Comparison of ENCODE assay signal across 8 cellular contexts in genomic region chr15:78750566-78750965, GRCh38.
DNase-seq lines count a peak whose midpoint lies in the region; ATAC-seq, FAIRE-seq and TF ChIP-seq lines count a peak whose summit lies in the region.

No MANE protein-coding gene starts in this region.

- no peak overlapping the region for H3K27ac Mint-ChIP-seq in activated T-cell treated with anti-CD3 and anti-CD28 coated beads, Interleukin-2, amount 50 U/mL, for 24 hours
- H3K27ac Mint-ChIP-seq in activated CD8-positive, alpha-beta T cell treated with anti-CD3 and anti-CD28 coated beads for 36 hours = no peak overlapping the region
- H3K27ac Mint-ChIP-seq in endodermal cell = no peak overlapping the region

- no peak for TF ChIP-seq CTCF in bronchial epithelial cell (IDR thresholded peaks at IDR 0.05; ENCODE audit: insufficient read depth, low read length, severe bottlenecking)
- no peak for TF ChIP-seq CTCF in lung (IDR thresholded peaks at IDR 0.05; ENCODE audit: control extremely low read depth, extremely low read depth)
- no peak for TF ChIP-seq CTCF in upper lobe of left lung (IDR thresholded peaks at IDR 0.05)
- TF ChIP-seq CTCF in activated CD8-positive, alpha-beta T cell treated with anti-CD3 and anti-CD28 coated beads for 36 hours (IDR thresholded peaks at IDR 0.05) = no peak
- TF ChIP-seq CTCF in GM10248 (IDR thresholded peaks at IDR 0.05; ENCODE audit: control extremely low read depth, extremely low read depth, low read depth, missing control alignments) = no peak
- no peak for TF ChIP-seq CTCF in endodermal cell (conservative IDR thresholded peaks at IDR 0.05)

- H3K9ac ChIP-seq in endodermal cell (ENCODE audit: extremely low read depth, low read length, poor library complexity, severe bottlenecking) = no peak overlapping the region

- peaks cover 7% of the 10 kb centered on the region for H3K4me1 Mint-ChIP-seq in activated T-cell treated with anti-CD3 and anti-CD28 coated beads, Interleukin-2, amount 50 U/mL, for 24 hours (ENCODE audit: low read depth)
- peaks cover 4% of the 10 kb centered on the region for H3K4me1 Mint-ChIP-seq in activated CD8-positive, alpha-beta T cell treated with anti-CD3 and anti-CD28 coated beads for 36 hours (ENCODE audit: low read depth)
- H3K4me1 Mint-ChIP-seq in endodermal cell = peaks cover 5% of the 10 kb centered on the region

- H3K4me3 Mint-ChIP-seq in activated T-cell treated with anti-CD3 and anti-CD28 coated beads, Interleukin-2, amount 50 U/mL, for 24 hours = peak overlapping the region; percentile 23
- no peak overlapping the region for H3K4me3 Mint-ChIP-seq in activated CD8-positive, alpha-beta T cell treated with anti-CD3 and anti-CD28 coated beads for 36 hours
- H3K4me3 Mint-ChIP-seq in endodermal cell = no peak overlapping the region

- WGBS in lung, 2 donors = 28 to 49% methylated on average over 7 of the region's 7 CpGs
- WGBS in upper lobe of left lung, 2 donors = 17 to 41% methylated on average over 3 to 7 of the region's 7 CpGs
- WGBS in endodermal cell (ENCODE audit: insufficient coverage in 1 of 2, insufficient read length in 1 of 2), 2 experiments = 82 to 85% methylated on average over 3 to 7 of the region's 7 CpGs

- no peak for DNase-seq in activated T-cell treated with anti-CD3 and anti-CD28 coated beads, Interleukin-2, amount 50 U/mL, for 24 hours
- DNase-seq in activated T-cell treated with anti-CD3 and anti-CD28 coated beads for 4 hours (no peak), bronchial epithelial cell (ENCODE audit: low read depth) (peak; percentile 29), lung (ENCODE audit: low spot score) (no peak), upper lobe of left lung (no peak), GM10248 (ENCODE audit: extremely low spot score) (no peak), endodermal cell (no peak)
- DNase-seq in activated CD8-positive, alpha-beta T cell treated with anti-CD3 and anti-CD28 coated beads for 36 hours = no peak

- H3K27ac ChIP-seq in lung (ENCODE audit: low read depth in 1 of 2, low read length in 1 of 2) (peak overlapping the region in 1 of 2 donors; percentile 87), upper lobe of left lung (peak overlapping the region in 1 of 4 donors; percentile 68), endodermal cell (ENCODE audit: low read depth, low read length) (no peak overlapping the region)

- no peaks in the 10 kb centered on the region for H3K9me3 ChIP-seq in lung (ENCODE audit: control insufficient read depth in 2 of 2, insufficient read depth in 1 of 2, low read length in 1 of 2)
- no peaks in the 10 kb centered on the region for H3K9me3 ChIP-seq in upper lobe of left lung
- H3K9me3 ChIP-seq in endodermal cell (ENCODE audit: control insufficient read depth, low read length) = no peaks in the 10 kb centered on the region

- H3K9me3 Mint-ChIP-seq in activated T-cell treated with anti-CD3 and anti-CD28 coated beads, Interleukin-2, amount 50 U/mL, for 24 hours = no peaks in the 10 kb centered on the region
- no peaks in the 10 kb centered on the region for H3K9me3 Mint-ChIP-seq in activated CD8-positive, alpha-beta T cell treated with anti-CD3 and anti-CD28 coated beads for 36 hours
- H3K9me3 Mint-ChIP-seq in endodermal cell = no peaks in the 10 kb centered on the region

- no peak for FAIRE-seq in bronchial epithelial cell (lab: Jason Lieb, UNC)

- no peaks in the 10 kb centered on the region for H3K27me3 ChIP-seq in bronchial epithelial cell (ENCODE audit: control insufficient read depth, insufficient read depth, low read length)
- no peaks in the 10 kb centered on the region for H3K27me3 ChIP-seq in lung (ENCODE audit: control insufficient read depth, insufficient read depth)
- no peaks in the 10 kb centered on the region for H3K27me3 ChIP-seq in upper lobe of left lung
- H3K27me3 ChIP-seq in endodermal cell (ENCODE audit: control insufficient read depth, insufficient read depth, low read length, poor library complexity, severe bottlenecking) = peaks cover 9% of the 10 kb centered on the region

- CTCF ChIA-PET in activated CD8-positive, alpha-beta T cell treated with anti-CD3 and anti-CD28 coated beads for 36 hours (lab: Charles Lee) = interaction anchor here (0.7 to 2.5 kb wide), 4 partner anchors 11 to 131 kb away, joined by 3 to 10 read pairs (median 4); no protein-coding TSS in a partner anchor
- CTCF ChIA-PET in GM10248 (lab: Yijun Ruan, JAX) = interaction anchor here (1.1 to 3.8 kb wide), 7 partner anchors 11 to 313 kb away, joined by 3 to 29 read pairs (median 3); no protein-coding TSS in a partner anchor

- no peaks in the 10 kb centered on the region for H3K36me3 ChIP-seq in bronchial epithelial cell (ENCODE audit: control insufficient read depth, insufficient read depth, low read length)
- no peaks in the 10 kb centered on the region for H3K36me3 ChIP-seq in lung (ENCODE audit: control insufficient read depth in 2 of 2, insufficient read depth in 2 of 2, low read length in 2 of 2)
- no peaks in the 10 kb centered on the region for H3K36me3 ChIP-seq in upper lobe of left lung
- no peaks in the 10 kb centered on the region for H3K36me3 ChIP-seq in endodermal cell (ENCODE audit: control insufficient read depth, insufficient read depth, low read length)

- TF ChIP-seq POLR2A in upper lobe of left lung (IDR thresholded peaks at IDR 0.05) = no peak

- H3K4me3 ChIP-seq in bronchial epithelial cell (ENCODE audit: low read depth, low read length) (no peak overlapping the region), lung (no peak overlapping the region), upper lobe of left lung (peak overlapping the region in 3 of 4 donors; percentile 6 to 24 (median 7)), endodermal cell (ENCODE audit: low read length) (no peak overlapping the region)

- intact Hi-C loops in activated CD8-positive, alpha-beta T cell treated with anti-CD3 and anti-CD28 coated beads for 36 hours (cut with micrococcal nuclease) = no loop called here

- peak; percentile 7 for ATAC-seq in lung (ENCODE audit: insufficient read depth, low FRiP score)
- ATAC-seq in upper lobe of left lung (ENCODE audit: low FRiP score in 2 of 2) = peak; percentile 12 to 49
- ATAC-seq in activated CD8-positive, alpha-beta T cell treated with anti-CD3 and anti-CD28 coated beads for 36 hours = no peak

- POLR2A ChIA-PET in activated CD8-positive, alpha-beta T cell treated with anti-CD3 and anti-CD28 coated beads for 36 hours (lab: Charles Lee) = no interaction called here
- POLR2A ChIA-PET in GM10248 (lab: Yijun Ruan, JAX) = no interaction called here

- H3K36me3 Mint-ChIP-seq in activated T-cell treated with anti-CD3 and anti-CD28 coated beads, Interleukin-2, amount 50 U/mL, for 24 hours (ENCODE audit: low read depth) = no peaks in the 10 kb centered on the region
- no peaks in the 10 kb centered on the region for H3K36me3 Mint-ChIP-seq in activated CD8-positive, alpha-beta T cell treated with anti-CD3 and anti-CD28 coated beads for 36 hours (ENCODE audit: low read depth)
- no peaks in the 10 kb centered on the region for H3K36me3 Mint-ChIP-seq in endodermal cell (ENCODE audit: low read depth)

- no peaks in the 10 kb centered on the region for H3K27me3 Mint-ChIP-seq in activated T-cell treated with anti-CD3 and anti-CD28 coated beads, Interleukin-2, amount 50 U/mL, for 24 hours
- no peaks in the 10 kb centered on the region for H3K27me3 Mint-ChIP-seq in activated CD8-positive, alpha-beta T cell treated with anti-CD3 and anti-CD28 coated beads for 36 hours
- H3K27me3 Mint-ChIP-seq in endodermal cell (ENCODE audit: insufficient read depth) = peaks cover 14% of the 10 kb centered on the region

- H3K4me1 ChIP-seq in lung (ENCODE audit: control insufficient read depth in 2 of 2, insufficient read depth in 2 of 2, low read length in 2 of 2) (peaks cover 0 to 1% of the 10 kb centered on the region in 2 donors), upper lobe of left lung (peaks cover 0 to 12% (median 3%) of the 10 kb centered on the region in 4 donors), endodermal cell (ENCODE audit: control insufficient read depth, insufficient read depth, low read length) (no peaks in the 10 kb centered on the region)

- TF ChIP-seq EP300 in upper lobe of left lung (IDR thresholded peaks at IDR 0.05) = no peak

Comparison
In these comparisons a context has a peak if more than half of its experiments do, and no peak if none do; other contexts are left out.
1. H3K4me3 ChIP-seq: peak in upper lobe of left lung (3 of 4); none in bronchial epithelial cell (single experiment), lung (single experiment) and endodermal cell (single experiment).